Comparison of ENCODE assay signal across 8 cellular contexts in genomic region chr7:84195295-84196006, GRCh38. TPM values are rescaled to one million over a fixed set of nuclear protein-coding genes. Genes with fewer than 3 reads are reported as not detected.
A peak's percentile ranks its signal among the peaks of the same experiment; 100 is the strongest.
DNase-seq lines count a peak whose midpoint lies in the region; ATAC-seq, FAIRE-seq and TF ChIP-seq lines count a peak whose summit lies in the region.

No MANE protein-coding gene starts in this region.

- no peaks in the 10 kb centered on the region for H4K20me1 ChIP-seq in astrocyte (ENCODE audit: insufficient read depth, low read length)

- H3K9ac ChIP-seq in astrocyte (ENCODE audit: low read length) (peak overlapping the region; percentile 92), kidney (ENCODE audit: low read length in 2 of 2) (no peak overlapping the region)

- H3K27me3 Mint-ChIP-seq in activated T-cell treated with anti-CD3 and anti-CD28 coated beads, Interleukin-2, amount 50 U/mL, for 24 hours: peaks cover 3% of the 10 kb centered on the region
- H3K27me3 Mint-ChIP-seq in astrocyte (ENCODE audit: low read depth, unreplicated experiment): no peaks in the 10 kb centered on the region

- H3K9me3 ChIP-seq in astrocyte (ENCODE audit: insufficient read depth, low read depth, low read length): no peaks in the 10 kb centered on the region
- H3K9me3 ChIP-seq in kidney (ENCODE audit: control insufficient read depth in 1 of 2, low read length in 2 of 2): no peaks in the 10 kb centered on the region
- H3K9me3 ChIP-seq in tibial nerve: no peaks in the 10 kb centered on the region

- TF ChIP-seq POLR2A in tibial nerve (IDR thresholded peaks at IDR 0.05): no peak

- TF ChIP-seq CTCF in astrocyte (IDR thresholded peaks at IDR 0.05; ENCODE audit: insufficient read depth, low read depth, low read length) (no peak), kidney (IDR thresholded peaks at IDR 0.05; ENCODE audit: borderline replicate concordance, extremely low read depth, insufficient read depth) (no peak), tibial nerve (IDR thresholded peaks at IDR 0.05) (no peak)

- intact Hi-C loops in kidney (cut with DNase I): no loop called here

- H3K27ac Mint-ChIP-seq in activated T-cell treated with anti-CD3 and anti-CD28 coated beads, Interleukin-2, amount 50 U/mL, for 24 hours: no peak overlapping the region
- H3K27ac Mint-ChIP-seq in astrocyte (ENCODE audit: unreplicated experiment): peak overlapping the region; percentile 83

- H2AFZ ChIP-seq in astrocyte (ENCODE audit: low read depth, low read length): peak overlapping the region; percentile 54

- H3K4me2 ChIP-seq in astrocyte (ENCODE audit: low read length): peak overlapping the region; percentile 92

- ATAC-seq in GM18873 (IDR thresholded peaks at IDR 0.05; ENCODE audit: low FRiP score, unreplicated experiment): no peak
- no peak for ATAC-seq in HG03196 (IDR thresholded peaks at IDR 0.05; ENCODE audit: unreplicated experiment)

- H3K27ac ChIP-seq in astrocyte (ENCODE audit: low read depth, low read length) (peak overlapping the region; percentile 74), kidney (ENCODE audit: low read depth in 2 of 2, low read length in 2 of 2) (no peak overlapping the region), tibial nerve (peak overlapping the region in 2 of 4 donors; percentile 9 to 43)

- no peaks in the 10 kb centered on the region for H3K27me3 ChIP-seq in astrocyte (ENCODE audit: insufficient read depth, low read length)
- H3K27me3 ChIP-seq in tibial nerve: no peaks in the 10 kb centered on the region

- H3K79me2 ChIP-seq in astrocyte (ENCODE audit: insufficient read depth, low read length): peaks cover 46% of the 10 kb centered on the region

- H3K4me1 ChIP-seq in astrocyte (ENCODE audit: insufficient read depth, low read length) (peaks cover 17% of the 10 kb centered on the region), kidney (ENCODE audit: control insufficient read depth in 1 of 2, insufficient read depth in 1 of 2, low read depth in 1 of 2, low read length in 2 of 2) (no peaks in the 10 kb centered on the region), tibial nerve (peaks cover 0 to 8% (median 3%) of the 10 kb centered on the region in 4 donors)

- H3K36me3 Mint-ChIP-seq in activated T-cell treated with anti-CD3 and anti-CD28 coated beads, Interleukin-2, amount 50 U/mL, for 24 hours (ENCODE audit: low read depth): no peaks in the 10 kb centered on the region
- no peaks in the 10 kb centered on the region for H3K36me3 Mint-ChIP-seq in astrocyte (ENCODE audit: low read depth, unreplicated experiment)

- H3K36me3 ChIP-seq in astrocyte (ENCODE audit: insufficient read depth, low read length) (no peaks in the 10 kb centered on the region), kidney (ENCODE audit: control insufficient read depth in 1 of 2, insufficient read depth in 2 of 2, low read length in 2 of 2) (no peaks in the 10 kb centered on the region), tibial nerve (no peaks in the 10 kb centered on the region)

- FAIRE-seq in astrocyte (lab: Jason Lieb, UNC) (peak; percentile 34), kidney (lab: Jason Lieb, UNC) (no peak)

- peak overlapping the region; percentile 83 for H3K4me3 Mint-ChIP-seq in activated T-cell treated with anti-CD3 and anti-CD28 coated beads, Interleukin-2, amount 50 U/mL, for 24 hours
- peak overlapping the region; percentile 96 for H3K4me3 Mint-ChIP-seq in astrocyte (ENCODE audit: unreplicated experiment)

- H3K4me3 ChIP-seq in astrocyte (ENCODE audit: insufficient read depth, low read depth, low read length) (peak overlapping the region; percentile 77), kidney (ENCODE audit: low read length in 2 of 2) (peak overlapping the region; percentile 61 to 69), tibial nerve (peak overlapping the region; percentile 20 to 51 (median 36))

- peaks cover 28% of the 10 kb centered on the region for H3K4me1 Mint-ChIP-seq in activated T-cell treated with anti-CD3 and anti-CD28 coated beads, Interleukin-2, amount 50 U/mL, for 24 hours (ENCODE audit: low read depth)
- peaks cover 18% of the 10 kb centered on the region for H3K4me1 Mint-ChIP-seq in astrocyte (ENCODE audit: low read depth, unreplicated experiment)

- DNase-seq in activated T-cell treated with anti-CD3 and anti-CD28 coated beads, Interleukin-2, amount 50 U/mL, for 24 hours: no peak
- DNase-seq in activated T-cell treated with anti-CD3 and anti-CD28 coated beads for 4 hours (no peak), astrocyte (ENCODE audit: low read depth) (no peak), kidney (no peak), tibial nerve (ENCODE audit: low spot score in 2 of 2) (no peak), SKM-1 (lab: John Stamatoyannopoulos, UW; ENCODE audit: unreplicated experiment) (no peak)

- 23 to 25% methylated on average over 6 of the region's 6 CpGs for WGBS in tibial nerve, 2 donors

- H3K9me3 Mint-ChIP-seq in activated T-cell treated with anti-CD3 and anti-CD28 coated beads, Interleukin-2, amount 50 U/mL, for 24 hours: no peaks in the 10 kb centered on the region
- H3K9me3 Mint-ChIP-seq in astrocyte (ENCODE audit: unreplicated experiment): no peaks in the 10 kb centered on the region

- TF ChIP-seq EP300 in tibial nerve (IDR thresholded peaks at IDR 0.05): no peak

RNA-seq across cellular contexts. Expression of gene SEMA3A, which starts 0.9 kb away (rescaled TPM):
- total RNA-seq in astrocyte (22.0 and 31.3 TPM in 2 replicates), kidney (10.7 TPM), tibial nerve (1 to 10 TPM; 2.9 to 9.3 (median 6.8) TPM)
- polyA plus RNA-seq in kidney (ENCODE audit: insufficient read depth, low read depth, low replicate concordance): 0.34 TPM
